Comparison of ENCODE assay signal across 15 cellular contexts in genomic region chr5:151087475-151087874, GRCh38. TPM values are rescaled to one million over a fixed set of nuclear protein-coding genes. Genes with fewer than 3 reads are reported as not detected.
DNase-seq lines count a peak whose midpoint lies in the region; ATAC-seq and TF ChIP-seq lines count a peak whose summit lies in the region.
"Had no signal": no experiment of that assay in that cellular context is flagged by ENCODE, and none has a peak within 500 bp of the region (broad histone marks: within the 10 kb centered on the region; RNA-seq: fewer than 3 reads in every experiment).

No MANE protein-coding gene starts in this region.

- peak overlapping the region; percentile 70 for H3K27ac Mint-ChIP-seq in activated CD8-positive, alpha-beta T cell treated with anti-CD3 and anti-CD28 coated beads for 36 hours
- H3K27ac Mint-ChIP-seq: progenitor cell of endocrine pancreas had no signal

- CTCF ChIA-PET in activated CD8-positive, alpha-beta T cell treated with anti-CD3 and anti-CD28 coated beads for 36 hours (lab: Charles Lee) = interaction anchor here (1.0 to 4.0 kb wide), 8 partner anchors 9 to 151 kb away, joined by 4 to 22 read pairs (median 8); no protein-coding TSS in a partner anchor

- H3K9me3 ChIP-seq in BLaER1 treated with 17β-estradiol and CSF1 and Interleukin-3, amounts not matched to agents 10 nM and 100 nM (replicated peaks in 1 of 11) = no peaks in the 10 kb centered on the region
- no peaks in the 10 kb centered on the region for H3K9me3 ChIP-seq in muscle layer of duodenum (ENCODE audit: control insufficient read depth in 1 of 2, low read length in 2 of 2)
- H3K9me3 ChIP-seq: BE2C, esophagus squamous epithelium had no signal

- POLR2A ChIA-PET in activated CD8-positive, alpha-beta T cell treated with anti-CD3 and anti-CD28 coated beads for 36 hours (lab: Charles Lee) = interaction anchor here (1.0 to 7.4 kb wide), 6 partner anchors 10 to 125 kb away, joined by 3 to 65 read pairs (median 4); no protein-coding TSS in a partner anchor

- H3K4me1 ChIP-seq in BLaER1 treated with 17β-estradiol and CSF1 and Interleukin-3, amounts not matched to agents 10 nM and 100 nM = peaks cover 21 to 100% (median 77%) of the 10 kb centered on the region in 10 experiments
- peaks cover 4 to 28% of the 10 kb centered on the region in 2 donors for H3K4me1 ChIP-seq in muscle layer of duodenum (ENCODE audit: control insufficient read depth in 1 of 2, insufficient read depth in 2 of 2, low read length in 2 of 2)
- H3K4me1 ChIP-seq: BE2C had no signal

- H3K27me3 ChIP-seq in BLaER1 treated with 17β-estradiol and CSF1 and Interleukin-3, amounts not matched to agents 10 nM and 100 nM = no peaks in the 10 kb centered on the region
- H3K27me3 ChIP-seq in muscle layer of duodenum (ENCODE audit: low read depth, low read length) = no peaks in the 10 kb centered on the region
- H3K27me3 ChIP-seq: BE2C, esophagus squamous epithelium had no signal

- TF ChIP-seq CTCF in activated CD8-positive, alpha-beta T cell treated with anti-CD3 and anti-CD28 coated beads for 36 hours (IDR thresholded peaks at IDR 0.05) = no peak

- no peaks in the 10 kb centered on the region for H3K36me3 Mint-ChIP-seq in activated CD8-positive, alpha-beta T cell treated with anti-CD3 and anti-CD28 coated beads for 36 hours (ENCODE audit: low read depth)

- H3K4me3 ChIP-seq in BLaER1 treated with 17β-estradiol and CSF1 and Interleukin-3, amounts not matched to agents 10 nM and 100 nM = peak overlapping the region in 3 of 10 experiments; percentile 54 to 89 (median 65); a peak in 3 of 20 replicates
- no peak overlapping the region for H3K4me3 ChIP-seq in muscle layer of duodenum (ENCODE audit: low read depth in 1 of 2, low read length in 2 of 2)

- intact Hi-C loops in activated CD8-positive, alpha-beta T cell treated with anti-CD3 and anti-CD28 coated beads for 36 hours (cut with micrococcal nuclease) = no loop called here

- ATAC-seq in GM21737 (IDR thresholded peaks at IDR 0.05; ENCODE audit: unreplicated experiment) = peak; percentile 3
- peak; percentile 3 for ATAC-seq in activated CD8-positive, alpha-beta T cell treated with anti-CD3 and anti-CD28 coated beads for 36 hours

- H3K36me3 ChIP-seq in BLaER1 treated with 17β-estradiol and CSF1 and Interleukin-3, amounts not matched to agents 10 nM and 100 nM = no peaks in the 10 kb centered on the region
- no peaks in the 10 kb centered on the region for H3K36me3 ChIP-seq in muscle layer of duodenum (ENCODE audit: control insufficient read depth in 1 of 2, insufficient read depth in 2 of 2, low read length in 2 of 2)
- H3K36me3 ChIP-seq: BE2C, esophagus squamous epithelium had no signal

- peaks cover 63% of the 10 kb centered on the region for H3K4me1 Mint-ChIP-seq in activated CD8-positive, alpha-beta T cell treated with anti-CD3 and anti-CD28 coated beads for 36 hours (ENCODE audit: low read depth)

- H3K9ac ChIP-seq in BLaER1 treated with 17β-estradiol and CSF1 and Interleukin-3, amounts not matched to agents 10 nM and 100 nM = peak overlapping the region in 5 of 11 experiments; percentile 36 to 81 (median 76); a peak in 7 of 22 replicates

- H3K9me3 Mint-ChIP-seq in activated CD8-positive, alpha-beta T cell treated with anti-CD3 and anti-CD28 coated beads for 36 hours = no peaks in the 10 kb centered on the region

- no peak for DNase-seq in activated CD8-positive, alpha-beta T cell treated with anti-CD3 and anti-CD28 coated beads for 36 hours
- DNase-seq in effector CD8-positive, alpha-beta T cell (lab: John Stamatoyannopoulos, UW) = no peak
- DNase-seq in RKO (ENCODE audit: low spot score) = no peak
- DNase-seq in NK-92 treated with Interleukin-12 subunit alpha and Interleukin-12 subunit beta, amount 100 ng/mL, for 24 hours (lab: John Stamatoyannopoulos, UW) = no peak
- DNase-seq in DMS53 (lab: John Stamatoyannopoulos, UW) = no peak
- DNase-seq: BE2C, esophagus squamous epithelium, GF-D8, mammary epithelial cell, NCI-H1436 treated with DMSO at 0.1 percent for 48 hours, Right ventricle myocardium superior had no signal

- no peaks in the 10 kb centered on the region; a peak in 1 of 22 replicates for H4K20me1 ChIP-seq in BLaER1 treated with 17β-estradiol and CSF1 and Interleukin-3, amounts not matched to agents 10 nM and 100 nM

- H3K27ac ChIP-seq in BLaER1 treated with 17β-estradiol and CSF1 and Interleukin-3, amounts not matched to agents 10 nM and 100 nM = peak overlapping the region in 7 of 11 experiments; percentile 23 to 75 (median 45); a peak in 12 of 22 replicates
- H3K27ac ChIP-seq in muscle layer of duodenum (ENCODE audit: low read length) = peak overlapping the region; percentile 88

- H3K4me3 Mint-ChIP-seq in activated CD8-positive, alpha-beta T cell treated with anti-CD3 and anti-CD28 coated beads for 36 hours = peak overlapping the region; percentile 79

- H3K4me2 ChIP-seq in BLaER1 treated with 17β-estradiol and CSF1 and Interleukin-3, amounts not matched to agents 10 nM and 100 nM = peak overlapping the region; percentile 43 to 97 (median 70); a peak in 19 of 22 replicates

- peaks cover 4% of the 10 kb centered on the region for H3K27me3 Mint-ChIP-seq in activated CD8-positive, alpha-beta T cell treated with anti-CD3 and anti-CD28 coated beads for 36 hours

RNA-seq across cellular contexts. Expression of gene TNIP1, which starts 6.6 kb away (rescaled TPM):
- 100 to 1,000 TPM; 222 TPM for total RNA-seq in activated CD8-positive, alpha-beta T cell treated with anti-CD3 and anti-CD28 coated beads for 36 hours
